8 cellular contexts compared by ENCODE assay signal in the genomic region with DNA sequence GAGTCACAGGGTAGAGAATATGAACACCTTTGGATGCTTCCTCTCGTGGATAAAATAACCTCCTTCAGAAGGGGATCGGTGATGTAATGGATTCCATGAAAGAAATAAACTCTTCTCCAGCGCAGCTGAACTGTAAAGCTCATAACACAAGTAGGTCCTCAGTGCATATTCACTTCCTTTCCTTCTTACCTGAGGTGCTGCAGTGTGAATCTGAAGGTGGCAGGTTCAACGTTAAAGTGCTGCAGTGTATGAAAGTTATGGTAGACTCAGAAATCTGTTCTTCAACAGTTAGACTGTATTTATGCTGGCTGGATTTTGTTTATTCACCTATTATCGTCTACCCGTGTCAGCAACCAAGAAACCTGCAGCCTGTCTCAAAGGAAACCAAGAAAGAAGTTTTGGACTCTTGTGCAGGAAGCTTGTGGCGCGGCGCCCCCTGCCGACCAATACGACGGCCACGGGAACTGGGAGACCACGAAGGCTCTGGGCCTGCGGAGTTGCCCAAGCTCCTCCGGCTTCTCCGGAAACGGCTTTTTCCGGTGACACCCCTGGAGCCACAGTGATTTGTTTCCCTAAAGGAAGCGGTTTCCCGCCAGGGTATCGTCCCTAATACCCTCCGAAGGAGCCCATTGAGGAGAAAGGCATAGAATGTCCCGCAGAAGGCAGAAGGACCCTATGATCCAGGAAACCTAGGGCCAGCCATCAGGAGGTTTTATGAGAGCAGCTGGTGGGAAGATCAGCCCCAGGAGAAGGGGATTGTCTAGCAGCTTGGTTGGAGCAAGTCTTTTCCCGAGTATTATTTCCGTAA. TPM values are rescaled to one million over a fixed set of nuclear protein-coding genes. Genes with fewer than 3 reads are reported as not detected.
DNase-seq lines count a peak whose midpoint lies in the region; ATAC-seq and TF ChIP-seq lines count a peak whose summit lies in the region.

No MANE protein-coding gene starts in this region.

- H3K27me3 ChIP-seq in transverse colon, result peaks cover 4% of the 10 kb centered on the region

- TF ChIP-seq POLR2A in transverse colon (IDR thresholded peaks at IDR 0.05), result no peak

- H3K36me3 ChIP-seq in transverse colon, result no peaks in the 10 kb centered on the region

- 33 to 47% methylated on average over 3 to 26 of the region's 26 CpGs for WGBS in transverse colon (ENCODE audit: low coverage in 1 of 2), 2 donors

- H3K27ac ChIP-seq in transverse colon, result no peak overlapping the region

- TF ChIP-seq EP300 in transverse colon (IDR thresholded peaks at IDR 0.05; ENCODE audit: low read depth), result no peak

- in situ Hi-C loops in transverse colon (cut with MboI; ENCODE audit: low pct_ligation_motif_present in 1 of 4, low pct_unique_long_range_greater_than_20kb in 1 of 4, low sequenced_read_pairs in 3 of 4), result no loop called here

- H3K9me3 ChIP-seq in transverse colon, result no peaks in the 10 kb centered on the region

- H3K4me1 ChIP-seq in transverse colon, result peaks cover 0 to 3% (median 0%) of the 10 kb centered on the region in 4 donors

- H3K4me3 ChIP-seq in transverse colon, result no peak overlapping the region

- TF ChIP-seq CTCF in GM12873 (IDR thresholded peaks at IDR 0.05; ENCODE audit: insufficient read depth, low read depth, low read length, missing control alignments) (peak; percentile 90), transverse colon (IDR thresholded peaks at IDR 0.05) (peak; percentile 40 to 67 (median 53))

- DNase-seq in SHP77 (lab: John Stamatoyannopoulos, UW), result peak; percentile 37 to 48
- peak; percentile 56 to 71 (median 70) for DNase-seq in activated naive CD4-positive, alpha-beta T cell (lab: John Stamatoyannopoulos, UW)
- DNase-seq in Right ventricle myocardium superior, result peak; percentile 94
- peak; percentile 72 for DNase-seq in pons (ENCODE audit: low spot score)
- peak; percentile 72 for DNase-seq in transverse colon
- no peak for DNase-seq in DMS153 treated with DMSO at 0.1 percent for 48 hours (lab: John Stamatoyannopoulos, UW; ENCODE audit: unreplicated experiment)

- intact Hi-C loops in Right ventricle myocardium superior (cut with DNase I) (no loop called here), transverse colon (cut with DNase I; ENCODE audit: low total_unique reads) (no loop called here)

- ATAC-seq in HG02884 (IDR thresholded peaks at IDR 0.05; ENCODE audit: unreplicated experiment) (peak; percentile 87), Right ventricle myocardium superior (ENCODE audit: poor library complexity) (peak; percentile 95)

RNA-seq across cellular contexts. Expression of a gene that starts 17.6 kb away (rescaled TPM):
- total RNA-seq in Right ventricle myocardium superior, result not detected
- not detected for total RNA-seq in transverse colon
